1 cellular context compared by ENCODE assay signal in genomic region chr19:14515501-14516047, GRCh38.
TF ChIP-seq lines count a peak whose summit lies in the region.

No MANE protein-coding gene starts in this region.

TF ChIP-seq in WTC11, 78 proteins besides CTCF, POLR2A, EP300 and RAD21 (continued from another document):
- TF ChIP-seq ZSCAN18 (CRISPR knock-in tag; IDR thresholded peaks at IDR 0.05), result no peak
- TF ChIP-seq ATF6 (CRISPR knock-in tag; IDR thresholded peaks at IDR 0.05), result no peak
- TF ChIP-seq FOXP4 (CRISPR knock-in tag; IDR thresholded peaks at IDR 0.05), result no peak
- TF ChIP-seq CDX4 (CRISPR knock-in tag; IDR thresholded peaks at IDR 0.05; ENCODE audit: borderline replicate concordance), result no peak
